22 cellular contexts compared by ENCODE assay signal in the genomic region with DNA sequence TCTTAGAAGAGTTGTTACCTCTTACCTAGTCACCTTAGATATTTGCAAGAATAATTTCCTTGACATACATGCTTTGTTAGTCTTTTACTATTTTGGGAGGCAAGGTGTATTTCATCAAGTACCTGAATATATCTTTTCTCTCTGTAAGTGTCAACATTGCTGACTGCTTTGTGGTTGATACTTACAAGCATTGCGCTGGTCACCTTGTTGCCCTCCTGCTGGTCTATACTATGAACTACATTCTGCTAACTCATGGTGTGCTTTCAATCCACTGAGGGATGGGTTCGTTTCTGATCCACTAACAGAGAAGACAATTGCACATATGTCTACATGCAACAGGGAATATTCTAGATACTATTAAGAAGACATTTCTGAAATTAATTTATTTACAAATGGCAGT.
A peak's percentile ranks its signal among the peaks of the same experiment; 100 is the strongest.
DNase-seq lines count a peak whose midpoint lies in the region; TF ChIP-seq lines count a peak whose summit lies in the region.
"Had no signal": no experiment of that assay in that cellular context is flagged by ENCODE, and none has a peak within 500 bp of the region (broad histone marks: within the 10 kb centered on the region; RNA-seq: fewer than 3 reads in every experiment).

No MANE protein-coding gene starts in this region.

- no peaks in the 10 kb centered on the region for H3K4me1 ChIP-seq in neural progenitor cell
- H3K4me1 ChIP-seq: A549, esophagus muscularis mucosa, gastroesophageal sphincter had no signal

- H3K4me3 ChIP-seq in WERI-Rb-1 (ENCODE audit: low read depth, low read length) (no peak overlapping the region), neural progenitor cell (no peak overlapping the region)
- H3K4me3 ChIP-seq: A549, esophagus muscularis mucosa, gastroesophageal sphincter, GM12878 had no signal

- no peaks in the 10 kb centered on the region for H3K36me3 Mint-ChIP-seq in neural progenitor cell
- H3K36me3 Mint-ChIP-seq: natural killer cell had no signal

- H3K36me3 ChIP-seq in WERI-Rb-1 = no peaks in the 10 kb centered on the region
- H3K36me3 ChIP-seq in neural progenitor cell = no peaks in the 10 kb centered on the region
- H3K36me3 ChIP-seq: esophagus muscularis mucosa, gastroesophageal sphincter had no signal

- H3K9me3 ChIP-seq in WERI-Rb-1 (ENCODE audit: severe bottlenecking) = no peaks in the 10 kb centered on the region
- H3K9me3 ChIP-seq in neural progenitor cell (ENCODE audit: low read depth) = no peaks in the 10 kb centered on the region
- H3K9me3 ChIP-seq: A549, esophagus muscularis mucosa, gastroesophageal sphincter had no signal

- H3K4me2 ChIP-seq in neural progenitor cell = no peak overlapping the region
- H3K4me2 ChIP-seq: A549 had no signal

- no peak overlapping the region for H3K27ac Mint-ChIP-seq in neural progenitor cell
- H3K27ac Mint-ChIP-seq: natural killer cell; stimulated activated naive CD8-positive, alpha-beta T cell treated with anti-CD3 and anti-CD28 coated beads, Interleukin-15, amount 100 ng/mL, for 72 hours had no signal

- H3K27me3 ChIP-seq in WERI-Rb-1 (ENCODE audit: insufficient read depth, low read depth, severe bottlenecking) = no peaks in the 10 kb centered on the region
- no peaks in the 10 kb centered on the region for H3K27me3 ChIP-seq in neural progenitor cell
- H3K27me3 ChIP-seq: esophagus muscularis mucosa, gastroesophageal sphincter had no signal

- peaks cover 3% of the 10 kb centered on the region for H3K27me3 Mint-ChIP-seq in neural progenitor cell (ENCODE audit: insufficient read depth, low read depth)
- H3K27me3 Mint-ChIP-seq: stimulated activated naive CD8-positive, alpha-beta T cell treated with anti-CD3 and anti-CD28 coated beads, Interleukin-15, amount 100 ng/mL, for 72 hours had no signal

- no peak overlapping the region for H3K27ac ChIP-seq in WERI-Rb-1
- H3K27ac ChIP-seq in neural progenitor cell = no peak overlapping the region
- H3K27ac ChIP-seq: A549, esophagus muscularis mucosa, gastroesophageal sphincter had no signal

- H3K9me3 Mint-ChIP-seq in neural progenitor cell = no peaks in the 10 kb centered on the region
- H3K9me3 Mint-ChIP-seq: stimulated activated naive CD8-positive, alpha-beta T cell treated with anti-CD3 and anti-CD28 coated beads, Interleukin-15, amount 100 ng/mL, for 72 hours had no signal

- H3K4me3 Mint-ChIP-seq in neural progenitor cell = no peak overlapping the region
- H3K4me3 Mint-ChIP-seq: natural killer cell; stimulated activated naive CD8-positive, alpha-beta T cell treated with anti-CD3 and anti-CD28 coated beads, Interleukin-15, amount 100 ng/mL, for 72 hours had no signal

- no peaks in the 10 kb centered on the region for H4K20me1 ChIP-seq in neural progenitor cell (ENCODE audit: low read depth)

- no peak overlapping the region for H3K9ac ChIP-seq in neural progenitor cell

- no peaks in the 10 kb centered on the region for H3K79me2 ChIP-seq in neural progenitor cell (ENCODE audit: low read depth)

- H3K4me1 Mint-ChIP-seq in neural progenitor cell = no peaks in the 10 kb centered on the region
- H3K4me1 Mint-ChIP-seq: natural killer cell; stimulated activated naive CD8-positive, alpha-beta T cell treated with anti-CD3 and anti-CD28 coated beads, Interleukin-15, amount 100 ng/mL, for 72 hours had no signal

- no peak overlapping the region for H2AFZ ChIP-seq in neural progenitor cell (replicated peaks)

- peak; percentile 30; the same call in 1 of the 2 replicates for TF ChIP-seq CTCF in WERI-Rb-1 (IDR thresholded peaks at IDR 0.05; ENCODE audit: low read depth, low read length)
- peak; percentile 39 for TF ChIP-seq CTCF in neural progenitor cell (IDR thresholded peaks at IDR 0.05)

- H3F3A ChIP-seq in neural progenitor cell (ENCODE audit: low read depth) = no peaks in the 10 kb centered on the region

- DNase-seq in NCI-H510A treated with DMSO at 0.1 percent for 48 hours (lab: John Stamatoyannopoulos, UW) = peak; percentile 7
- DNase-seq in NCI-H510A (lab: John Stamatoyannopoulos, UW) = no peak
- DNase-seq in NAMALWA (ENCODE audit: low spot score) = peak; percentile 41
- no peak for DNase-seq in WERI-Rb-1
- DNase-seq in neural progenitor cell (ENCODE audit: low spot score) = no peak
- no peak for DNase-seq in NCI-H1092 treated with DMSO at 0.1 percent for 48 hours (lab: John Stamatoyannopoulos, UW)
- no peak for DNase-seq in DMS79 treated with DMSO at 0.1 percent for 48 hours (lab: John Stamatoyannopoulos, UW)
- DNase-seq in NCI-H2227 (lab: John Stamatoyannopoulos, UW; ENCODE audit: unreplicated experiment) = no peak
- DNase-seq: activated CD4-positive, alpha-beta T cell treated with anti-CD3 and anti-CD28 coated beads, Interleukin-2, amount 50 U/mL, for 1 hour; activated CD8-positive, alpha-beta memory T cell treated with anti-CD3 and anti-CD28 coated beads, Interleukin-2, amount 50 U/mL, for 48 hours; activated effector memory CD4-positive, alpha-beta T cell treated with anti-CD3 and anti-CD28 coated beads, Interleukin-2, amount 50 U/mL, for 16 hours; C1 segment of cervical spinal cord; HCEC 1CT; left colon; natural killer cell; NCI-H187; stimulated activated CD4-positive, alpha-beta T cell treated with anti-CD3 and anti-CD28 coated beads, Interleukin-2, amount 100 ng/mL, for 24 hours; stimulated activated naive CD8-positive, alpha-beta T cell treated with anti-CD3 and anti-CD28 coated beads, Interleukin-15, amount 100 ng/mL, for 72 hours had no signal

Comparison
In these comparisons a context has a peak if more than half of its experiments do, and no peak if none do; other contexts are left out.
1. DNase-seq: peak in NCI-H510A treated with DMSO at 0.1 percent for 48 hours (single experiment) and NAMALWA (single experiment); none in NCI-H510A (single experiment), WERI-Rb-1 (single experiment), neural progenitor cell (single experiment), NCI-H1092 treated with DMSO at 0.1 percent for 48 hours (single experiment), DMS79 treated with DMSO at 0.1 percent for 48 hours (single experiment) and NCI-H2227 (single experiment).